Comparison of ENCODE assay signal across 8 cellular contexts in genomic region chr2:231364961-231365810, GRCh38. TPM values are rescaled to one million over a fixed set of nuclear protein-coding genes. Genes with fewer than 3 reads are reported as not detected.
DNase-seq lines count a peak whose midpoint lies in the region; ATAC-seq and TF ChIP-seq lines count a peak whose summit lies in the region.

No MANE protein-coding gene starts in this region.

- H3K9ac ChIP-seq in neural progenitor cell, result no peak overlapping the region

- H3K79me2 ChIP-seq in PC-9 (ENCODE audit: low read depth), result no peaks in the 10 kb centered on the region
- no peaks in the 10 kb centered on the region for H3K79me2 ChIP-seq in neural progenitor cell (ENCODE audit: low read depth)

- no peaks in the 10 kb centered on the region for H3K9me2 ChIP-seq in PC-9 (ENCODE audit: insufficient read depth)

- DNase-seq in GM04503 (ENCODE audit: low read depth), result peak; percentile 49
- peak; percentile 74 to 95 for DNase-seq in PC-9
- DNase-seq in epidermal melanocyte (ENCODE audit: insufficient read length, low spot score), result peak; percentile 98
- no peak for DNase-seq in neural progenitor cell (ENCODE audit: low spot score)
- no peak for DNase-seq in effector CD8-positive, alpha-beta T cell (lab: John Stamatoyannopoulos, UW)
- no peak for DNase-seq in activated T-cell treated with anti-CD3 and anti-CD28 coated beads, Interleukin-2, amount 50 U/mL, for 24 hours
- DNase-seq in NCI-H1105 (lab: John Stamatoyannopoulos, UW), result no peak

- peaks cover 27% of the 10 kb centered on the region for H3K4me1 Mint-ChIP-seq in neural progenitor cell
- peaks cover 7% of the 10 kb centered on the region for H3K4me1 Mint-ChIP-seq in activated T-cell treated with anti-CD3 and anti-CD28 coated beads, Interleukin-2, amount 50 U/mL, for 24 hours (ENCODE audit: low read depth)

- CTCF ChIA-PET in PC-9 (lab: Charles Lee), result interaction anchor here (0.6 kb wide), 1 partner anchor 58 kb away, joined by 3 read pairs; no protein-coding TSS in a partner anchor

- intact Hi-C loops in PC-9 (cut with micrococcal nuclease; ENCODE audit: unreplicated experiment), result loop anchor here (1.0 kb wide), 1 partner anchor 13 kb away; no protein-coding TSS in a partner anchor

- H3K27ac ChIP-seq in PC-9 (peak overlapping the region; percentile 92), neural progenitor cell (no peak overlapping the region)

- peak overlapping the region; percentile 91 for H3K27ac Mint-ChIP-seq in neural progenitor cell
- no peak overlapping the region for H3K27ac Mint-ChIP-seq in activated T-cell treated with anti-CD3 and anti-CD28 coated beads, Interleukin-2, amount 50 U/mL, for 24 hours

- no peaks in the 10 kb centered on the region for H4K20me1 ChIP-seq in PC-9 (ENCODE audit: insufficient read depth)
- H4K20me1 ChIP-seq in neural progenitor cell (ENCODE audit: low read depth), result no peaks in the 10 kb centered on the region

- H3K9me3 ChIP-seq in PC-9 (ENCODE audit: insufficient read depth, low read depth), result no peaks in the 10 kb centered on the region
- no peaks in the 10 kb centered on the region for H3K9me3 ChIP-seq in neural progenitor cell (ENCODE audit: low read depth)

- H3F3A ChIP-seq in PC-9 (ENCODE audit: insufficient read depth, low read depth) (peaks cover 40% of the 10 kb centered on the region), neural progenitor cell (ENCODE audit: low read depth) (peaks cover 5% of the 10 kb centered on the region)

- no peaks in the 10 kb centered on the region for H3K36me3 ChIP-seq in PC-9 (ENCODE audit: low read depth)
- H3K36me3 ChIP-seq in neural progenitor cell, result no peaks in the 10 kb centered on the region

- no TSS peak for BruUV-seq in PC-9 (replicated peaks; lab: Mats Ljungman, UMichigan)

- peaks cover 53% of the 10 kb centered on the region for H3K4me1 ChIP-seq in PC-9 (replicated peaks; ENCODE audit: insufficient read depth)
- peaks cover 21% of the 10 kb centered on the region for H3K4me1 ChIP-seq in neural progenitor cell

- peaks cover 2% of the 10 kb centered on the region for H3K27me3 Mint-ChIP-seq in neural progenitor cell (ENCODE audit: insufficient read depth, low read depth)
- no peaks in the 10 kb centered on the region for H3K27me3 Mint-ChIP-seq in activated T-cell treated with anti-CD3 and anti-CD28 coated beads, Interleukin-2, amount 50 U/mL, for 24 hours

- no peak for TF ChIP-seq CTCF in PC-9 (conservative IDR thresholded peaks at IDR 0.05)
- no peak for TF ChIP-seq CTCF in neural progenitor cell (IDR thresholded peaks at IDR 0.05)

- ATAC-seq in HG02970 (IDR thresholded peaks at IDR 0.05; ENCODE audit: low FRiP score, unreplicated experiment), result no peak

- H3K4me3 ChIP-seq in PC-9 (peak overlapping the region; percentile 29; the same call in 1 of the 2 replicates), neural progenitor cell (no peak overlapping the region)

- H2AFZ ChIP-seq in PC-9, result peak overlapping the region; percentile 69; the same call in 1 of the 2 replicates
- no peak overlapping the region for H2AFZ ChIP-seq in neural progenitor cell (replicated peaks)

- peak overlapping the region; percentile 67 for H3K4me2 ChIP-seq in PC-9
- H3K4me2 ChIP-seq in neural progenitor cell, result no peak overlapping the region

- no peak overlapping the region for H3K4me3 Mint-ChIP-seq in neural progenitor cell
- no peak overlapping the region for H3K4me3 Mint-ChIP-seq in activated T-cell treated with anti-CD3 and anti-CD28 coated beads, Interleukin-2, amount 50 U/mL, for 24 hours

- peaks cover 16% of the 10 kb centered on the region for H3K36me3 Mint-ChIP-seq in neural progenitor cell
- H3K36me3 Mint-ChIP-seq in activated T-cell treated with anti-CD3 and anti-CD28 coated beads, Interleukin-2, amount 50 U/mL, for 24 hours (ENCODE audit: low read depth), result no peaks in the 10 kb centered on the region

- no peaks in the 10 kb centered on the region for H3K9me3 Mint-ChIP-seq in neural progenitor cell
- no peaks in the 10 kb centered on the region for H3K9me3 Mint-ChIP-seq in activated T-cell treated with anti-CD3 and anti-CD28 coated beads, Interleukin-2, amount 50 U/mL, for 24 hours

- H3K27me3 ChIP-seq in PC-9 (ENCODE audit: insufficient read depth, low read depth), result no peaks in the 10 kb centered on the region
- H3K27me3 ChIP-seq in neural progenitor cell, result no peaks in the 10 kb centered on the region

- POLR2A ChIA-PET in PC-9 (lab: Charles Lee; ENCODE audit: unreplicated experiment), result no interaction called here

RNA-seq across cellular contexts. Expression of gene B3GNT7, which starts 30.3 kb away (rescaled TPM):
- total RNA-seq in PC-9 (2021) (14.0 and 25.8 TPM in 2 replicates), neural progenitor cell (ENCODE audit: low replicate concordance) (0.90 and 1.5 TPM in 2 replicates)

Comparison
In these comparisons a context has a peak if more than half of its experiments do, and no peak if none do; other contexts are left out.
1. DNase-seq: peak in GM04503 (single experiment), PC-9 (2 of 2) and epidermal melanocyte (single experiment); none in neural progenitor cell (single experiment), effector CD8-positive, alpha-beta T cell (single experiment), activated T-cell treated with anti-CD3 and anti-CD28 coated beads, Interleukin-2, amount 50 U/mL, for 24 hours (single experiment) and NCI-H1105 (single experiment).